Comparison of ENCODE assay signal across 8 cellular contexts in the genomic region with DNA sequence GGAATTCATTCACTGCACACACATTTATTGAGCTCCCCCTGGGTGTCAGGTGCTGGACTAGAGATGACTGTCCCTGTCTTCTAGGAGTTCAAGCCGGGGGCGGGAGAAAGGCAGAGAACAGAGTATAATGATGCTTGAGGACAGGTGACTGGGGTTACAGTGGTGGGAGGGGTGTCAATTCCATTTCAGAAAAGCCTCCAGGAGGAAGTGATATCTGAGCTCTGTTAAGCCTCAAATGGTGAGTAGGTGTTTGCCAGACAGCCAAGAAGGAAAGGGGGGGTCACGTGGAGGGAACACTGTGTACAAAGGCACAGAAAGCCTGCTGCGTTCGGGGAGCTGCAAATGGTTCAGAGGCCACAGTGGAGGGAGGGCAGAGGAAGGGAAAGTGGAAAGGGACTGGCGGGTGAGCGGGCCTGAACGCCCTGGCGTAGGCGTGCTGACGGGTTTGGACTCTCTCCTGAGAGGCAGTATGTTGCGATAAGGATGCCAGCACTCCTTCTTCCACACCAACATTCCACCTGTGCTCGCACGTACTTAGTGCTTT.
DNase-seq lines count a peak whose midpoint lies in the region; ATAC-seq, FAIRE-seq and TF ChIP-seq lines count a peak whose summit lies in the region.

No MANE protein-coding gene starts in this region.

- ATAC-seq in GM21619 (IDR thresholded peaks at IDR 0.05; ENCODE audit: unreplicated experiment) (no peak), GM21390 (IDR thresholded peaks at IDR 0.05; ENCODE audit: unreplicated experiment) (no peak)

- DNase-seq in DMS153 treated with DMSO at 0.1 percent for 48 hours (lab: John Stamatoyannopoulos, UW; ENCODE audit: unreplicated experiment) (peak; percentile 67), NCI-H2107 treated with DMSO at 0.1 percent for 48 hours (lab: John Stamatoyannopoulos, UW; ENCODE audit: unreplicated experiment) (peak; percentile 95), epithelial cell of esophagus (ENCODE audit: low read depth) (peak; percentile 36), epidermal melanocyte (ENCODE audit: insufficient read length, low spot score) (no peak), urothelium cell line (ENCODE audit: low spot score) (no peak)

- peaks cover 8% of the 10 kb centered on the region for H3K4me1 ChIP-seq in parathyroid adenoma

- H3K36me3 ChIP-seq in parathyroid adenoma (ENCODE audit: control insufficient read depth, insufficient read depth, low read length) = no peaks in the 10 kb centered on the region

- peak overlapping the region; percentile 75 for H2AFZ ChIP-seq in parathyroid adenoma

- no peak for TF ChIP-seq CTCF in epithelial cell of esophagus (IDR thresholded peaks at IDR 0.05; ENCODE audit: insufficient read depth, low read depth, low read length, missing control alignments)
- no peak for TF ChIP-seq CTCF in parathyroid adenoma (IDR thresholded peaks at IDR 0.05)

- peak overlapping the region; percentile 73 for H3K27ac ChIP-seq in parathyroid adenoma

- H3K27me3 ChIP-seq in parathyroid adenoma (ENCODE audit: control insufficient read depth, insufficient read depth, low read length) = no peaks in the 10 kb centered on the region

- H3K9me3 ChIP-seq in parathyroid adenoma (ENCODE audit: control insufficient read depth, low read length) = no peaks in the 10 kb centered on the region

- H3K4me2 ChIP-seq in parathyroid adenoma (ENCODE audit: low read length) = peak overlapping the region; percentile 44

- H3K79me2 ChIP-seq in parathyroid adenoma = no peaks in the 10 kb centered on the region

- FAIRE-seq in urothelium cell line (lab: Jason Lieb, UNC) = no peak

- H3K9ac ChIP-seq in parathyroid adenoma = no peak overlapping the region

- H3K4me3 ChIP-seq in epithelial cell of esophagus (ENCODE audit: low read length) = no peak overlapping the region
- H3K4me3 ChIP-seq in parathyroid adenoma (ENCODE audit: low read depth, low read length) = no peak overlapping the region

Comparison
In these comparisons a context has a peak if more than half of its experiments do, and no peak if none do; other contexts are left out.
1. DNase-seq: peak in DMS153 treated with DMSO at 0.1 percent for 48 hours (single experiment), NCI-H2107 treated with DMSO at 0.1 percent for 48 hours (single experiment) and epithelial cell of esophagus (single experiment); none in epidermal melanocyte (single experiment) and urothelium cell line (single experiment).